Comparison of ENCODE assay signal across 8 cellular contexts in genomic region chr3:96259-96658, GRCh38.
"Had no signal": no experiment of that assay in that cellular context is flagged by ENCODE, and none has a peak within 500 bp of the region (broad histone marks: within the 10 kb centered on the region; RNA-seq: fewer than 3 reads in every experiment).

No MANE protein-coding gene starts in this region.

- H3K4me3 ChIP-seq: GM23248, HAP-1, K562 had no signal

- ATAC-seq: HCT116, K562 had no signal

- H3K27ac ChIP-seq: GM23248 had no signal

- H3K36me3 ChIP-seq: HAP-1 had no signal

- H3K9ac ChIP-seq: GM23248 had no signal

- DNase-seq: GM23248, GOT3, H7, IMR-90, KG1 had no signal

- H3K9me3 ChIP-seq: HAP-1 had no signal

- H2AFZ ChIP-seq: GM23248 had no signal
